In the genomic region with DNA sequence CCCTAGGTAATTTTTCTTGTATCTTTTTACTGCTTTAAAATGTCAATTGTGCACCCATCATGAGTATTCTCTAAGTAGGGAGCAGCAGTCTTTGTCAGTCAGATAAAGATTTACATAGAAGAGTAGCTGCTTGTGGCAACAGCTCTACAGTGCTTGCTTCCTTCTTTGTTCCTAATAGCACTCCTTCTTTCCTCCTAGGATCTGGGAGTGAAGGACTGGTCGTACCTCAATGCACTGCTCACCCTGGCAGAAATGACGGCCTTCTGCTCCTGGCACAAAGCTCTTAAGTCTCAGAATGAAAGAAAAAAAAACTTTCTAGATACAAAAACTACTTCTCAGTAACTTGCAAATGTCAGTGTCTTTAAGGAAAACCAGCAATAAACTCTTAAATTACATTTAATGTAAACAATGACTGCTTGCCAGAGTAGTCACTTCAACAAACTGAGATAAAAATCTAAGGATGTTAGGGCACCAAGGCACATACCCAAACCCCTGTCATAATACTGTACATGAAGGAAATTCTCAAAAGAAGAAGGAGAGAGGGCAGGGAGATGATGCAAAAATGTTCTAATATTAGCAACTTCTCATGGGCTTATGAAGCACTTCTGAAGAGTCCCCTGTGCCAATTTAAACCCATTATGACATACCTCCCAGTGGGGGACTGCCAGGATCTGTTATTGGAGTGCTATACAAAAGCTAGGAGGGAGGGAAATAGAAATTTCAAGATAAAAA, we compare ENCODE assay signal across 10 cellular contexts. TPM values are rescaled to one million over a fixed set of nuclear protein-coding genes. Genes with fewer than 3 reads are reported as not detected.
A peak's percentile ranks its signal among the peaks of the same experiment; 100 is the strongest.
DNase-seq lines count a peak whose midpoint lies in the region; ATAC-seq and TF ChIP-seq lines count a peak whose summit lies in the region.
"Had no signal": no experiment of that assay in that cellular context is flagged by ENCODE, and none has a peak within 500 bp of the region (broad histone marks: within the 10 kb centered on the region; RNA-seq: fewer than 3 reads in every experiment).

No MANE protein-coding gene starts in this region.

- H3K4me1 Mint-ChIP-seq in CD8-positive, alpha-beta T cell (ENCODE audit: low read depth), result peaks cover 16% of the 10 kb centered on the region

- no peak overlapping the region for H3K4me3 ChIP-seq in SJSA1
- no peak overlapping the region for H3K4me3 ChIP-seq in thyroid gland (replicated peaks in 1 of 3)
- H3K4me3 ChIP-seq in CD8-positive, alpha-beta T cell (ENCODE audit: low read depth, low read length), result no peak overlapping the region
- H3K4me3 ChIP-seq: skin epidermis had no signal

- no peaks in the 10 kb centered on the region for H3K9me3 Mint-ChIP-seq in CD8-positive, alpha-beta T cell

- H3K27me3 ChIP-seq in SJSA1 (replicated peaks) (no peaks in the 10 kb centered on the region), thyroid gland (no peaks in the 10 kb centered on the region)
- no peaks in the 10 kb centered on the region for H3K27me3 ChIP-seq in CD8-positive, alpha-beta T cell (ENCODE audit: insufficient read depth, low read length)
- H3K27me3 ChIP-seq: foreskin keratinocyte had no signal

- DNase-seq in Right ventricle myocardium superior (no peak), cardiac septum (ENCODE audit: low spot score) (no peak), SJSA1 (ENCODE audit: low read depth in 1 of 2, low spot score in 2 of 2) (peak in 1 of 2 experiments; percentile 54), left ventricle myocardium superior (no peak), thyroid gland (peak; percentile 72 to 74)
- no peak for DNase-seq in CD8-positive, alpha-beta T cell
- DNase-seq in stimulated activated CD4-positive, alpha-beta T cell treated with anti-CD3 and anti-CD28 coated beads, Interleukin-4, amount 100 ng/mL, for 24 hours, result no peak
- DNase-seq: foreskin keratinocyte had no signal

- intact Hi-C loops in Right ventricle myocardium superior (cut with DNase I), result no loop called here
- intact Hi-C loops in cardiac septum (cut with DNase I), result no loop called here
- intact Hi-C loops in left ventricle myocardium superior (cut with micrococcal nuclease), result no loop called here
- intact Hi-C loops in thyroid gland (cut with DNase I), result no loop called here
- intact Hi-C loops in CD8-positive, alpha-beta T cell (cut with DNase I, micrococcal nuclease), result no loop called here

- CTCF ChIA-PET in CD8-positive, alpha-beta T cell (lab: Charles Lee), result no interaction called here

- peak overlapping the region; percentile 25 for H3K27ac ChIP-seq in SJSA1
- peak overlapping the region; percentile 5 to 57 (median 16) for H3K27ac ChIP-seq in thyroid gland
- H3K27ac ChIP-seq in CD8-positive, alpha-beta T cell (ENCODE audit: low read depth, low read length), result no peak overlapping the region
- H3K27ac ChIP-seq: foreskin keratinocyte had no signal

- 12 to 19% methylated on average over 2 of the region's 2 CpGs for WGBS in thyroid gland, 2 donors

- H3K4me3 Mint-ChIP-seq in CD8-positive, alpha-beta T cell, result no peak overlapping the region

- no peak overlapping the region for H3K27ac Mint-ChIP-seq in CD8-positive, alpha-beta T cell

- H3K9me3 ChIP-seq in SJSA1 (replicated peaks) (no peaks in the 10 kb centered on the region), thyroid gland (no peaks in the 10 kb centered on the region)
- H3K9me3 ChIP-seq in CD8-positive, alpha-beta T cell (ENCODE audit: low read length), result no peaks in the 10 kb centered on the region

- POLR2A ChIA-PET in CD8-positive, alpha-beta T cell (lab: Charles Lee), result no interaction called here

- TF ChIP-seq POLR2A in thyroid gland (IDR thresholded peaks at IDR 0.05), result no peak

- peaks cover 27% of the 10 kb centered on the region for H3K36me3 Mint-ChIP-seq in CD8-positive, alpha-beta T cell

- ATAC-seq in Right ventricle myocardium superior (ENCODE audit: poor library complexity), result peak; percentile 90
- ATAC-seq in left ventricle myocardium superior, result peak; percentile 90
- ATAC-seq in CD8-positive, alpha-beta T cell, result no peak
- no peak for ATAC-seq in HG02981 (IDR thresholded peaks at IDR 0.05; ENCODE audit: unreplicated experiment)
- ATAC-seq: foreskin keratinocyte had no signal

- H3K4me1 ChIP-seq in SJSA1 (replicated peaks) (peaks cover 14% of the 10 kb centered on the region), thyroid gland (peaks cover 22 to 28% of the 10 kb centered on the region in 2 donors)
- H3K4me1 ChIP-seq in CD8-positive, alpha-beta T cell (ENCODE audit: insufficient read depth, low read length), result no peaks in the 10 kb centered on the region
- H3K4me1 ChIP-seq: foreskin keratinocyte had no signal

- H3K27me3 Mint-ChIP-seq in CD8-positive, alpha-beta T cell (ENCODE audit: low read depth), result no peaks in the 10 kb centered on the region

- peaks cover 16% of the 10 kb centered on the region for H3K36me3 ChIP-seq in SJSA1
- peaks cover 0 to 4% of the 10 kb centered on the region in 2 donors for H3K36me3 ChIP-seq in thyroid gland
- no peaks in the 10 kb centered on the region for H3K36me3 ChIP-seq in CD8-positive, alpha-beta T cell (ENCODE audit: insufficient read depth, low read length)

- TF ChIP-seq CTCF in thyroid gland (IDR thresholded peaks at IDR 0.05), result no peak
- no peak for TF ChIP-seq CTCF in CD8-positive, alpha-beta T cell (IDR thresholded peaks at IDR 0.05)

RNA-seq across cellular contexts. Expression of a gene that starts 34.0 kb away (rescaled TPM):
- total RNA-seq in Right ventricle myocardium superior (13.4 TPM), cardiac septum (18.5 TPM), left ventricle myocardium superior (17.1 TPM), thyroid gland (10 to 100 TPM; 26.5 to 33.8 (median 32.3) TPM)
- total RNA-seq in SJSA1 (2014; rRNA removed; shearing (Covaris generic)), result 4.7 TPM in 2 replicates
- total RNA-seq in CD8-positive, alpha-beta T cell, result 10 to 100 TPM; 13.0 to 13.5 TPM

Comparison
In these comparisons a context has a peak if more than half of its experiments do, and no peak if none do; other contexts are left out.
1. ATAC-seq: peak in Right ventricle myocardium superior (single experiment) and left ventricle myocardium superior (single experiment); none in CD8-positive, alpha-beta T cell (single experiment) and HG02981 (single experiment).
2. DNase-seq: peak in thyroid gland (2 of 2); none in Right ventricle myocardium superior (single experiment), cardiac septum (single experiment), left ventricle myocardium superior (single experiment), CD8-positive, alpha-beta T cell (0 of 7) and stimulated activated CD4-positive, alpha-beta T cell treated with anti-CD3 and anti-CD28 coated beads, Interleukin-4, amount 100 ng/mL, for 24 hours (single experiment).